ENCODE assay signal across 14 cellular contexts in genomic region chr4:108094131-108094530, GRCh38.
"Had no signal": no experiment of that assay in that cellular context is flagged by ENCODE, and none has a peak within 500 bp of the region (broad histone marks: within the 10 kb centered on the region; RNA-seq: fewer than 3 reads in every experiment).

No MANE protein-coding gene starts in this region.

- H3K9me3 ChIP-seq: left ventricle myocardium inferior, psoas muscle, right lobe of liver had no signal

- H3K27ac Mint-ChIP-seq: memory B cell, nephron, type B pancreatic cell had no signal

- H3K4me1 Mint-ChIP-seq: memory B cell; nephron; stimulated activated effector memory CD8-positive, alpha-beta T cell treated with anti-CD3 and anti-CD28 coated beads, Interleukin-12 subunit alpha, Interleukin-12 subunit beta, amount 100 ng/mL, for 72 hours had no signal

- H3K27ac ChIP-seq: dorsolateral prefrontal cortex, hepatocyte, left ventricle myocardium inferior, psoas muscle, right lobe of liver, SK-N-MC had no signal

- H3K9me3 Mint-ChIP-seq: memory B cell; nephron; stimulated activated effector memory CD8-positive, alpha-beta T cell treated with anti-CD3 and anti-CD28 coated beads, Interleukin-12 subunit alpha, Interleukin-12 subunit beta, amount 100 ng/mL, for 72 hours; type B pancreatic cell had no signal

- H3K4me3 ChIP-seq: dorsolateral prefrontal cortex, hepatocyte, left ventricle myocardium inferior, psoas muscle, right lobe of liver, SK-N-MC had no signal

- H3K36me3 ChIP-seq: left ventricle myocardium inferior, right lobe of liver had no signal

- H3K36me3 Mint-ChIP-seq: memory B cell had no signal

- H3K4me3 Mint-ChIP-seq: memory B cell; nephron; stimulated activated effector memory CD8-positive, alpha-beta T cell treated with anti-CD3 and anti-CD28 coated beads, Interleukin-12 subunit alpha, Interleukin-12 subunit beta, amount 100 ng/mL, for 72 hours; type B pancreatic cell had no signal

- H3K27me3 Mint-ChIP-seq: type B pancreatic cell had no signal

- H3K27me3 ChIP-seq: hepatocyte, right lobe of liver had no signal

- DNase-seq: activated gamma-delta T cell, aorta, dorsolateral prefrontal cortex, kidney, left ventricle myocardium inferior, psoas muscle, right lobe of liver, T-helper 2 cell had no signal

- H3K4me1 ChIP-seq: left ventricle myocardium inferior, psoas muscle, right lobe of liver had no signal

- ATAC-seq: psoas muscle; right lobe of liver; stimulated activated effector memory CD8-positive, alpha-beta T cell treated with anti-CD3 and anti-CD28 coated beads, Interleukin-12 subunit alpha, Interleukin-12 subunit beta, amount 100 ng/mL, for 72 hours had no signal
